ENCODE assay signal across 1 cellular context in the genomic region with DNA sequence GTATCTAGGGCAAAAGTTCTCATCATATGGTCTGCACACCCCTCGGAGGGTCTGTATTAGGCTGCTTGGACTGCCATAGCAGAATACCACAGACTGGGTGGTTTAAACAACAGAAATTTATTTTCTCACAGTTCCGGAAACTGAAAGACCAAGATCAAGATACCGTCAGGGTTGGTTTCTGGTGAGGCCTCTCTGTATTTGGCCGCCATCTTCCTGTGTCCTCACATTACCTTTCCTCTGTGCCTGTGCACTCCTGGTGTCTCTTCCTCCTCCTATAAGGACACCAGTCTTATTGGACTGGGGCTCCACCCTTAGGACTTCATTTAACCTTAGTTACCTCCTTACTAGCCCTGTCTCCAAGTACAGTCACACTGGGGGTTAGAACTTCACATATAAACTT.
TF ChIP-seq lines count a peak whose summit lies in the region.

No MANE protein-coding gene starts in this region.

TF ChIP-seq in K562, 482 proteins besides CTCF, POLR2A, EP300 and RAD21 (continued from another document and continues in another):
- TF ChIP-seq MGA (IDR thresholded peaks at IDR 0.05) (no peak), CEBPZ (IDR thresholded peaks at IDR 0.05; ENCODE audit: borderline replicate concordance, low read depth, low read length) (no peak), HDAC6 (IDR thresholded peaks at IDR 0.05; ENCODE audit: low read depth, low read length) (no peak), ARID2 (IDR thresholded peaks at IDR 0.05) (no peak), SMARCE1 (IDR thresholded peaks at IDR 0.05) (no peak), ZNF212 (CRISPR knock-in tag; IDR thresholded peaks at IDR 0.05) (no peak), POLR2G (IDR thresholded peaks at IDR 0.05; ENCODE audit: low read depth, low read length) (no peak), SNRNP70 (optimal IDR thresholded peaks at IDR 0.05; ENCODE audit: low read depth, low read length) (no peak), SIN3A (IDR thresholded peaks at IDR 0.05; ENCODE audit: borderline replicate concordance in 2 of 2, control insufficient read depth in 1 of 2, low read depth in 2 of 2, low read length in 2 of 2) (no peak), CBFA2T2 (conservative IDR thresholded peaks at IDR 0.05) (no peak), ZNF57 (CRISPR knock-in tag; IDR thresholded peaks at IDR 0.05) (no peak), NELFE (IDR thresholded peaks at IDR 0.05; ENCODE audit: insufficient read depth, insufficient read length) (no peak), GABPA (tag; conservative IDR thresholded peaks at IDR 0.05; ENCODE audit: low read depth) (peak; percentile 68; the same call in 1 of the 2 replicates), CTBP1 (IDR thresholded peaks at IDR 0.05; ENCODE audit: borderline replicate concordance) (no peak), BRF2 (IDR thresholded peaks at IDR 0.05; ENCODE audit: borderline replicate concordance, insufficient read depth, insufficient read length) (no peak), TSC22D4 (tag; IDR thresholded peaks at IDR 0.05) (no peak), SLC30A9 (CRISPR knock-in tag; IDR thresholded peaks at IDR 0.05) (no peak), ZKSCAN3 (CRISPR knock-in tag; IDR thresholded peaks at IDR 0.05) (no peak), POLR2AphosphoS5 (IDR thresholded peaks at IDR 0.05; ENCODE audit: control insufficient read depth, insufficient read depth, low read depth, low read length) (no peak), ZNF253 (CRISPR knock-in tag; conservative IDR thresholded peaks at IDR 0.05) (no peak), KDM5B (IDR thresholded peaks at IDR 0.05; ENCODE audit: insufficient replicate concordance, low read depth, low read length) (no peak), PHB2 (IDR thresholded peaks at IDR 0.05; ENCODE audit: low read depth) (no peak), ZNF785 (CRISPR knock-in tag; IDR thresholded peaks at IDR 0.05) (no peak), CBX5 (IDR thresholded peaks at IDR 0.05; ENCODE audit: borderline replicate concordance, low read depth) (no peak), SPI1 (IDR thresholded peaks at IDR 0.05; ENCODE audit: borderline replicate concordance, low read depth, low read length) (no peak), MTA3 (IDR thresholded peaks at IDR 0.05; ENCODE audit: borderline replicate concordance) (no peak), ZFP1 (CRISPR knock-in tag; IDR thresholded peaks at IDR 0.05) (no peak), ZBTB8A (IDR thresholded peaks at IDR 0.05; ENCODE audit: partially characterized antibody) (no peak), MYC (IDR thresholded peaks at IDR 0.05; ENCODE audit: low read depth, low read length) (no peak), MYC (CRISPR knock-in tag; IDR thresholded peaks at IDR 0.05; ENCODE audit: borderline replicate concordance, low read depth) (no peak), ZBTB43 (CRISPR knock-in tag; IDR thresholded peaks at IDR 0.05) (no peak), CXXC5 (CRISPR knock-in tag; IDR thresholded peaks at IDR 0.05) (peak; percentile 25; the same call in 1 of the 2 replicates), HNRNPH1 (optimal IDR thresholded peaks at IDR 0.05; ENCODE audit: low read depth, low read length) (no peak), ZNF316 (IDR thresholded peaks at IDR 0.05) (no peak), NR0B1 (IDR thresholded peaks at IDR 0.05; ENCODE audit: partially characterized antibody) (no peak), DLX4 (CRISPR knock-in tag; IDR thresholded peaks at IDR 0.05) (no peak), MCM3 (IDR thresholded peaks at IDR 0.05) (no peak)
- TF ChIP-seq, protein P1, sequence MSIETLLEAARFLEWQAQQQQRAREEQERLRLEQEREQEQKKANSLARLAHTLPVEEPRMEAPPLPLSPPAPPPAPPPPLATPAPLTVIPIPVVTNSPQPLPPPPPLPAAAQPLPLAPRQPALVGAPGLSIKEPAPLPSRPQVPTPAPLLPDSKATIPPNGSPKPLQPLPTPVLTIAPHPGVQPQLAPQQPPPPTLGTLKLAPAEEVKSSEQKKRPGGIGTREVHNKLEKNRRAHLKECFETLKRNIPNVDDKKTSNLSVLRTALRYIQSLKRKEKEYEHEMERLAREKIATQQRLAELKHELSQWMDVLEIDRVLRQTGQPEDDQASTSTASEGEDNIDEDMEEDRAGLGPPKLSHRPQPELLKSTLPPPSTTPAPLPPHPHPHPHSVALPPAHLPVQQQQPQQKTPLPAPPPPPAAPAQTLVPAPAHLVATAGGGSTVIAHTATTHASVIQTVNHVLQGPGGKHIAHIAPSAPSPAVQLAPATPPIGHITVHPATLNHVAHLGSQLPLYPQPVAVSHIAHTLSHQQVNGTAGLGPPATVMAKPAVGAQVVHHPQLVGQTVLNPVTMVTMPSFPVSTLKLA (conservative IDR thresholded peaks at IDR 0.05), result no peak
- TF ChIP-seq, protein P2, sequence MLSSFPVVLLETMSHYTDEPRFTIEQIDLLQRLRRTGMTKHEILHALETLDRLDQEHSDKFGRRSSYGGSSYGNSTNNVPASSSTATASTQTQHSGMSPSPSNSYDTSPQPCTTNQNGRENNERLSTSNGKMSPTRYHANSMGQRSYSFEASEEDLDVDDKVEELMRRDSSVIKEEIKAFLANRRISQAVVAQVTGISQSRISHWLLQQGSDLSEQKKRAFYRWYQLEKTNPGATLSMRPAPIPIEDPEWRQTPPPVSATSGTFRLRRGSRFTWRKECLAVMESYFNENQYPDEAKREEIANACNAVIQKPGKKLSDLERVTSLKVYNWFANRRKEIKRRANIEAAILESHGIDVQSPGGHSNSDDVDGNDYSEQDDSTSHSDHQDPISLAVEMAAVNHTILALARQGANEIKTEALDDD (IDR thresholded peaks at IDR 0.05), result peak; percentile 79
